In the genomic region with DNA sequence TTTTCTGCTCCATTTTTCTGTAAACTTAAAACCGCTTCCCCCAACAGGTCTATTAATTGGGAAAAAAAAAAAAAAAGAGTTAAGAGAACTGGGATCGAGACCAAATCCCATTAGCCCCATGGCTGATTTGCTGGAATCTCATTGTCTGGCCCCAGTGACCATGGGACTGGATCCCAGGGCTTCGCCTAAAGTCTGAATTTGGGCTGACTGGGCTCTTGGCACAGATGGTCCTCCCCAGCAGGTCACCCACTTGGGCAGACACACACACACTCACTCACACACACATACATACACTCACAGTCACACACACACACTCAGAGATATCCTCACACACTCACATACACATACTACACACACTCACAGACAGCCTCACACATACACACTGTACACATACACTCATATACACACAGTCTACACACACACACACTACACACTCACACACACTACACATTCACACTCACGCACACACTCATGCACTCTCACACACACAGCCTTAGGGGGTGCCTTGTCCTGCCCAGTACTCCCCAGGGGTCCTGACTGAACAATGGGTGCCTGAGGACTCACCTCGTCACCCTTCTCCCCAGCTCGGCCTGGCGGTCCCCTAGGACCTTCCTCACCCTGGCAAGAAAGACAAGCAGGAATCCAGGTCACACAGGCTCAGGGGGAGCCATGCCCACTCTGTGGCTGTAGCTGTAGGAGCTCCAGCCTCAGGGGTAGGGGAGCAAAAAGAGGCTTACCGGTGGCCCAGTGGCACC, we compare ENCODE assay signal across 20 cellular contexts. TPM values are rescaled to one million over a fixed set of nuclear protein-coding genes. Genes with fewer than 3 reads are reported as not detected.
DNase-seq lines count a peak whose midpoint lies in the region; ATAC-seq and TF ChIP-seq lines count a peak whose summit lies in the region.
"Had no signal": no experiment of that assay in that cellular context is flagged by ENCODE, and none has a peak within 500 bp of the region (broad histone marks: within the 10 kb centered on the region; RNA-seq: fewer than 3 reads in every experiment).

No MANE protein-coding gene starts in this region.

- H3K36me3 Mint-ChIP-seq in endodermal cell (ENCODE audit: low read depth): peaks cover 56% of the 10 kb centered on the region
- H3K36me3 Mint-ChIP-seq: activated naive CD4-positive, alpha-beta T cell treated with anti-CD3 and anti-CD28 coated beads, Interleukin-2, amount 50 U/mL, for 72 hours had no signal

- H3K27me3 Mint-ChIP-seq in endodermal cell (ENCODE audit: insufficient read depth): peaks cover 5% of the 10 kb centered on the region

- 78 to 81% methylated on average over 1 to 8 of the region's 8 CpGs for WGBS in endodermal cell (ENCODE audit: insufficient coverage in 1 of 2, insufficient read length in 1 of 2), 2 experiments

- no peak overlapping the region for H2AFZ ChIP-seq in osteoblast (ENCODE audit: low read length)

- no peak overlapping the region for H3K27ac Mint-ChIP-seq in endodermal cell
- H3K27ac Mint-ChIP-seq: activated naive CD4-positive, alpha-beta T cell treated with anti-CD3 and anti-CD28 coated beads, Interleukin-2, amount 50 U/mL, for 72 hours; nephron; stimulated activated naive CD8-positive, alpha-beta T cell treated with anti-CD3 and anti-CD28 coated beads, Interleukin-15, amount 100 ng/mL, for 72 hours had no signal

- no peaks in the 10 kb centered on the region for H3K79me2 ChIP-seq in osteoblast (ENCODE audit: insufficient read depth, low read length)

- DNase-seq in C1 segment of cervical spinal cord (lab: John Stamatoyannopoulos, UW) (peak in 9 of 14 donors; percentile 13 to 53 (median 31)), amygdala (lab: John Stamatoyannopoulos, UW) (peak in 29 of 56 donors; percentile 6 to 71 (median 31)), endodermal cell (no peak), osteoblast (ENCODE audit: insufficient read length, low spot score, missing footprints) (peak; percentile 11), islet precursor cell (no peak)
- no peak for DNase-seq in activated CD4-positive, alpha-beta T cell treated with anti-CD3 and anti-CD28 coated beads, Interleukin-2, amount 50 U/mL, for 4 hours
- DNase-seq in stimulated activated CD4-positive, alpha-beta T cell treated with anti-CD3 and anti-CD28 coated beads, Interleukin-2, amount 100 ng/mL, for 24 hours: no peak
- DNase-seq: activated CD4-positive, alpha-beta T cell treated with anti-CD3 and anti-CD28 coated beads, Interleukin-2, amount 50 U/mL, for 1 hour; Calu3; GDM1; H7; mesenchymal stem cell; NCI-H2081; NCI-H748 treated with DMSO at 0.1 percent for 48 hours; stimulated activated naive CD8-positive, alpha-beta T cell treated with anti-CD3 and anti-CD28 coated beads, Interleukin-15, amount 100 ng/mL, for 72 hours had no signal

- H4K20me1 ChIP-seq in osteoblast (ENCODE audit: insufficient read depth, low read length): no peaks in the 10 kb centered on the region

- H3K36me3 ChIP-seq in endodermal cell (ENCODE audit: control insufficient read depth, insufficient read depth, low read length): peaks cover 68% of the 10 kb centered on the region
- no peaks in the 10 kb centered on the region for H3K36me3 ChIP-seq in osteoblast (ENCODE audit: insufficient read depth, low read length)
- H3K36me3 ChIP-seq: right atrium auricular region had no signal

- no peak overlapping the region for H3K4me2 ChIP-seq in osteoblast (ENCODE audit: insufficient read depth, low read length)

- H3K9me3 Mint-ChIP-seq in endodermal cell: no peaks in the 10 kb centered on the region
- H3K9me3 Mint-ChIP-seq: activated naive CD4-positive, alpha-beta T cell treated with anti-CD3 and anti-CD28 coated beads, Interleukin-2, amount 50 U/mL, for 72 hours; nephron; stimulated activated naive CD8-positive, alpha-beta T cell treated with anti-CD3 and anti-CD28 coated beads, Interleukin-15, amount 100 ng/mL, for 72 hours had no signal

- H3K4me1 Mint-ChIP-seq in endodermal cell: peaks cover 5% of the 10 kb centered on the region

- H3K4me1 ChIP-seq in endodermal cell (ENCODE audit: control insufficient read depth, insufficient read depth, low read length) (peaks cover 4% of the 10 kb centered on the region), osteoblast (ENCODE audit: insufficient read depth, low read length) (peaks cover 7% of the 10 kb centered on the region)
- H3K4me1 ChIP-seq: right atrium auricular region had no signal

- no peak overlapping the region for H3K4me3 Mint-ChIP-seq in endodermal cell
- H3K4me3 Mint-ChIP-seq: nephron; stimulated activated naive CD8-positive, alpha-beta T cell treated with anti-CD3 and anti-CD28 coated beads, Interleukin-15, amount 100 ng/mL, for 72 hours had no signal

- no peak for TF ChIP-seq CTCF in endodermal cell (conservative IDR thresholded peaks at IDR 0.05)
- no peak for TF ChIP-seq CTCF in osteoblast (IDR thresholded peaks at IDR 0.05; ENCODE audit: extremely low read depth, low read depth, low read length)

- H3K4me3 ChIP-seq in endodermal cell (ENCODE audit: low read length): peak overlapping the region; percentile 48
- no peak overlapping the region for H3K4me3 ChIP-seq in osteoblast (ENCODE audit: insufficient read depth, low read length)
- H3K4me3 ChIP-seq: right atrium auricular region had no signal

- H3K9me3 ChIP-seq in endodermal cell (ENCODE audit: control insufficient read depth, low read length) (no peaks in the 10 kb centered on the region), osteoblast (ENCODE audit: low read depth, low read length) (no peaks in the 10 kb centered on the region)
- H3K9me3 ChIP-seq: right atrium auricular region had no signal

- peak overlapping the region; percentile 45 for H3K9ac ChIP-seq in endodermal cell (ENCODE audit: extremely low read depth, low read length, poor library complexity, severe bottlenecking)

- H3K27me3 ChIP-seq in endodermal cell (ENCODE audit: control insufficient read depth, insufficient read depth, low read length, poor library complexity, severe bottlenecking): no peaks in the 10 kb centered on the region
- no peaks in the 10 kb centered on the region for H3K27me3 ChIP-seq in osteoblast (ENCODE audit: insufficient read depth, low read length)
- H3K27me3 ChIP-seq: right atrium auricular region had no signal

- H3K27ac ChIP-seq in endodermal cell (ENCODE audit: low read depth, low read length): no peak overlapping the region
- H3K27ac ChIP-seq in osteoblast (ENCODE audit: low read depth, low read length): no peak overlapping the region
- H3K27ac ChIP-seq: right atrium auricular region had no signal

- no peak for ATAC-seq in HG03439 (IDR thresholded peaks at IDR 0.05; ENCODE audit: unreplicated experiment)
- ATAC-seq: activated naive CD4-positive, alpha-beta T cell treated with anti-CD3 and anti-CD28 coated beads, Interleukin-2, amount 50 U/mL, for 72 hours; SK-N-SH treated with all-trans-retinoic acid at 6 μM for 48 hours; stimulated activated naive CD8-positive, alpha-beta T cell treated with anti-CD3 and anti-CD28 coated beads, Interleukin-15, amount 100 ng/mL, for 72 hours had no signal

RNA-seq across cellular contexts. Expression of gene COL9A2, which starts 7.5 kb away (rescaled TPM):
- total RNA-seq in endodermal cell: 100 to 1,000 TPM; 295 to 470 TPM
- polyA plus RNA-seq in endodermal cell (2013, experiment 1 of 2): 53.1 TPM
- polyA plus RNA-seq in endodermal cell (2013, experiment 2 of 2): 54.2 TPM
- total RNA-seq in osteoblast: 0.36 and 0.88 TPM in 2 replicates

RNA-seq across cellular contexts. Expression of gene ZMPSTE24, which starts 51.5 kb away (rescaled TPM):
- 10 to 100 TPM; 41.4 to 42.4 TPM for total RNA-seq in endodermal cell
- polyA plus RNA-seq in endodermal cell (2013, experiment 1 of 2): 37.0 TPM
- 33.9 TPM for polyA plus RNA-seq in endodermal cell (2013, experiment 2 of 2)
- total RNA-seq in osteoblast: 72.4 and 77.2 TPM in 2 replicates

Comparison
In these comparisons a context has a peak if more than half of its experiments do, and no peak if none do; other contexts are left out.
1. DNase-seq: peak in C1 segment of cervical spinal cord (9 of 14), amygdala (29 of 56) and osteoblast (single experiment); none in endodermal cell (single experiment), activated CD4-positive, alpha-beta T cell treated with anti-CD3 and anti-CD28 coated beads, Interleukin-2, amount 50 U/mL, for 4 hours (0 of 2), islet precursor cell (single experiment) and stimulated activated CD4-positive, alpha-beta T cell treated with anti-CD3 and anti-CD28 coated beads, Interleukin-2, amount 100 ng/mL, for 24 hours (0 of 2).
2. RNA of gene COL9A2, which starts 7.5 kb away (total RNA-seq): 295 to 470 TPM in endodermal cell; 0.36 to 0.88 TPM in osteoblast; every median in the first group is over 100 times any median in the second.